In genomic region chr3:119628390-119628789, GRCh38 we compare ENCODE assay signal across 9 cellular contexts. TPM values are rescaled to one million over a fixed set of nuclear protein-coding genes. Genes with fewer than 3 reads are reported as not detected.
DNase-seq lines count a peak whose midpoint lies in the region; ATAC-seq lines count a peak whose summit lies in the region.
"Had no signal": no experiment of that assay in that cellular context is flagged by ENCODE, and none has a peak within 500 bp of the region (broad histone marks: within the 10 kb centered on the region; RNA-seq: fewer than 3 reads in every experiment).

No MANE protein-coding gene starts in this region.

- H3K36me3 ChIP-seq in Karpas-422 (ENCODE audit: insufficient read depth, low read length), result no peaks in the 10 kb centered on the region

- H3K4me1 ChIP-seq in Karpas-422 (ENCODE audit: low read length), result no peaks in the 10 kb centered on the region

- no peaks in the 10 kb centered on the region for H4K20me1 ChIP-seq in Karpas-422 (ENCODE audit: insufficient read depth, low read depth, low read length)

- no peak overlapping the region for H3K4me3 ChIP-seq in Karpas-422 (ENCODE audit: low read length)

- H3K4me2 ChIP-seq in Karpas-422 (ENCODE audit: low read depth, low read length, poor library complexity, severe bottlenecking), result no peak overlapping the region

- no peak for DNase-seq in DMS53 treated with DMSO at 0.1 percent for 48 hours (lab: John Stamatoyannopoulos, UW; ENCODE audit: unreplicated experiment)
- no peak for DNase-seq in sciatic nerve (ENCODE audit: low spot score)
- no peak for DNase-seq in DMS153 (lab: John Stamatoyannopoulos, UW)
- no peak for DNase-seq in Karpas-422

- no peaks in the 10 kb centered on the region for H3K79me2 ChIP-seq in Karpas-422 (ENCODE audit: low read length)

- intact Hi-C loops in sciatic nerve (cut with DNase I), result no loop called here

- ATAC-seq in GM18498 (IDR thresholded peaks at IDR 0.05; ENCODE audit: unreplicated experiment) (peak; percentile 79), GM19397 (IDR thresholded peaks at IDR 0.05; ENCODE audit: unreplicated experiment) (peak; percentile 63), HG03175 (IDR thresholded peaks at IDR 0.05; ENCODE audit: unreplicated experiment) (peak; percentile 61), esophagus mucosa (peak; percentile 39), sciatic nerve (no peak)
- ATAC-seq: left lobe of liver had no signal

- no peaks in the 10 kb centered on the region for H3K9me3 ChIP-seq in Karpas-422 (ENCODE audit: low read length)

- H2AFZ ChIP-seq in Karpas-422 (ENCODE audit: low read length), result no peak overlapping the region

- no peak overlapping the region for H3K27ac ChIP-seq in Karpas-422 (ENCODE audit: low read length)

- H3K27me3 ChIP-seq in Karpas-422 (ENCODE audit: low read length), result peaks cover 4% of the 10 kb centered on the region; the same call in 1 of the 2 replicates

- H3K9ac ChIP-seq in Karpas-422 (ENCODE audit: low read length), result no peak overlapping the region

- no peaks in the 10 kb centered on the region for H3K9me2 ChIP-seq in Karpas-422 (replicated peaks; ENCODE audit: insufficient read depth, low read length)

RNA-seq across cellular contexts. Expression of gene PLA1A, which starts 30.7 kb away (rescaled TPM):
- total RNA-seq in esophagus mucosa (0.92 TPM), sciatic nerve (0.76 TPM)
- total RNA-seq in Karpas-422 (2014; rRNA removed; shearing (Covaris generic); ENCODE audit: low replicate concordance), result not detected in 2 replicates

RNA-seq across cellular contexts. Expression of gene POPDC2, which starts 32.0 kb away (rescaled TPM):
- total RNA-seq in esophagus mucosa (0.60 TPM), sciatic nerve (4.9 TPM)
- 0.32 and 1.0 TPM in 2 replicates for total RNA-seq in Karpas-422 (2014; rRNA removed; shearing (Covaris generic); ENCODE audit: low replicate concordance)

RNA-seq across cellular contexts. Expression of gene COX17, which starts 48.8 kb away (rescaled TPM):
- total RNA-seq in esophagus mucosa, result 24.9 TPM
- total RNA-seq in sciatic nerve, result 38.8 TPM
- 54.3 and 108 TPM in 2 replicates for total RNA-seq in Karpas-422 (2014; rRNA removed; shearing (Covaris generic); ENCODE audit: low replicate concordance)

RNA-seq across cellular contexts. Expression of gene ADPRH, which starts 49.1 kb away (rescaled TPM):
- total RNA-seq in esophagus mucosa (2.1 TPM), sciatic nerve (9.3 TPM)
- 2.9 and 3.0 TPM in 2 replicates for total RNA-seq in Karpas-422 (2014; rRNA removed; shearing (Covaris generic); ENCODE audit: low replicate concordance)
